Comparison of ENCODE assay signal across 8 cellular contexts in genomic region chr4:105145059-105145912, GRCh38. TPM values are rescaled to one million over a fixed set of nuclear protein-coding genes. Genes with fewer than 3 reads are reported as not detected.
DNase-seq lines count a peak whose midpoint lies in the region; ATAC-seq and TF ChIP-seq lines count a peak whose summit lies in the region.

No MANE protein-coding gene starts in this region.

- peak overlapping the region; percentile 93 for H3K27ac Mint-ChIP-seq in Calu3 (ENCODE audit: unreplicated experiment)

- H3K9ac ChIP-seq in SK-N-MC (ENCODE audit: insufficient read length) (no peak overlapping the region), trophoblast cell (ENCODE audit: low read length) (no peak overlapping the region)

- H3K4me1 Mint-ChIP-seq in Calu3 (ENCODE audit: low read depth, unreplicated experiment): peaks cover 11% of the 10 kb centered on the region

- H3K4ac ChIP-seq in trophoblast cell (ENCODE audit: low read depth, low read length): no peak overlapping the region

- 33 to 35% methylated on average over 21 of the region's 21 CpGs for WGBS in esophagus squamous epithelium, 2 donors
- no CpG with 5 or more reads among the region's 21 CpGs for WGBS in trophoblast cell (ENCODE audit: extremely low coverage, insufficient coverage, insufficient read length)

- no peak overlapping the region for H2BK12ac ChIP-seq in trophoblast cell (ENCODE audit: low read length)

- H4K91ac ChIP-seq in trophoblast cell (ENCODE audit: low read depth, low read length): no peak overlapping the region

- BruUV-seq in Calu3 (replicated peaks; lab: Mats Ljungman, UMichigan): TSS peak; percentile 33

- peaks cover 14% of the 10 kb centered on the region for H3K79me1 ChIP-seq in trophoblast cell (ENCODE audit: low read length)

- ATAC-seq in omental fat pad (ENCODE audit: low FRiP score): no peak
- no peak for ATAC-seq in GM19023 (IDR thresholded peaks at IDR 0.05; ENCODE audit: unreplicated experiment)

- H3K27ac ChIP-seq in SK-N-MC (0 out of 2 replicates have a peak overlapping the region, but pooled peaks have one; percentile 17), esophagus squamous epithelium (peak overlapping the region; percentile 87 to 92 (median 90)), trophoblast cell (ENCODE audit: low read depth, low read length) (no peak overlapping the region)

- TF ChIP-seq POLR2A in esophagus squamous epithelium (IDR thresholded peaks at IDR 0.05): peak in 1 of 4 donors; percentile 36

- no peak for TF ChIP-seq CTCF in Calu3 (IDR thresholded peaks at IDR 0.05; ENCODE audit: unreplicated experiment)
- no peak for TF ChIP-seq CTCF in esophagus squamous epithelium (IDR thresholded peaks at IDR 0.05)
- no peak for TF ChIP-seq CTCF in omental fat pad (IDR thresholded peaks at IDR 0.05)

- peak overlapping the region; percentile 98 for H4K8ac ChIP-seq in trophoblast cell (ENCODE audit: low read depth, low read length)

- no peak overlapping the region for H2BK120ac ChIP-seq in trophoblast cell (ENCODE audit: insufficient read depth, low read length, poor library complexity)

- H3K4me2 ChIP-seq in trophoblast cell (ENCODE audit: low read length): peak overlapping the region; percentile 96

- H3K4me1 ChIP-seq in esophagus squamous epithelium (peaks cover 0 to 36% (median 12%) of the 10 kb centered on the region in 3 donors), trophoblast cell (ENCODE audit: control insufficient read depth in 1 of 2, insufficient read depth in 2 of 2, low read length in 2 of 2) (peaks cover 0 to 2% of the 10 kb centered on the region in 2 experiments)

- H3K14ac ChIP-seq in trophoblast cell (ENCODE audit: low read length): no peak overlapping the region

- CTCF ChIA-PET in Calu3 (lab: Charles Lee): no interaction called here

- H3K36me3 ChIP-seq in H7 (replicated peaks; ENCODE audit: control insufficient read depth, insufficient read depth, low read length) (no peaks in the 10 kb centered on the region), SK-N-MC (ENCODE audit: insufficient read depth, low read length) (peaks cover 1% of the 10 kb centered on the region; the same call in 1 of the 2 replicates), esophagus squamous epithelium (no peaks in the 10 kb centered on the region), trophoblast cell (ENCODE audit: control insufficient read depth in 1 of 2, insufficient read depth in 2 of 2, low read length in 2 of 2) (no peaks in the 10 kb centered on the region)

- H3K4me3 Mint-ChIP-seq in Calu3 (ENCODE audit: low read depth, unreplicated experiment): peak overlapping the region; percentile 99

- H4K12ac ChIP-seq in trophoblast cell (ENCODE audit: low read depth, low read length): no peak overlapping the region

- no peak overlapping the region for H2AK5ac ChIP-seq in trophoblast cell (ENCODE audit: low read length)

- no peak overlapping the region for H3K18ac ChIP-seq in trophoblast cell (ENCODE audit: low read length)

- peak overlapping the region; percentile 99 for H2AFZ ChIP-seq in trophoblast cell (ENCODE audit: insufficient read depth, low read length, poor library complexity)

- H3K36me3 Mint-ChIP-seq in Calu3 (ENCODE audit: insufficient read depth, unreplicated experiment): peaks cover 32% of the 10 kb centered on the region

- intact Hi-C loops in Calu3 (cut with micrococcal nuclease; ENCODE audit: unreplicated experiment): loop anchor here (5.0 kb wide), 2 partner anchors 213 to 327 kb away; partner anchors contain the start of gene PPA2
- intact Hi-C loops in esophagus squamous epithelium (cut with DNase I): no loop called here

- DNase-seq in Calu3 (no peak), H7 (no peak), SK-N-MC (ENCODE audit: low read depth, low spot score) (no peak), esophagus squamous epithelium (lab: John Stamatoyannopoulos, UW) (no peak), trophoblast cell (peak in 1 of 2 donors; percentile 64), omental fat pad (ENCODE audit: low spot score) (no peak), middle frontal gyrus (ENCODE audit: extremely low spot score, low spot score) (no peak)

- H3K9me3 Mint-ChIP-seq in Calu3 (ENCODE audit: low read depth, unreplicated experiment): no peaks in the 10 kb centered on the region

- H3K4me3 ChIP-seq in H7 (ENCODE audit: insufficient read depth, low read depth, low read length) (peak overlapping the region; percentile 76; the same call in 1 of the 2 replicates), SK-N-MC (no peak overlapping the region), esophagus squamous epithelium (peak overlapping the region; percentile 75 to 93 (median 90)), trophoblast cell (ENCODE audit: low read depth, low read length) (peak overlapping the region; percentile 83)

- H3K79me2 ChIP-seq in trophoblast cell (ENCODE audit: control insufficient read depth, insufficient read depth, low read length, poor library complexity): peaks cover 9% of the 10 kb centered on the region

- no peak overlapping the region for H3K23ac ChIP-seq in trophoblast cell (ENCODE audit: low read length)

- no peaks in the 10 kb centered on the region for H3K9me3 ChIP-seq in SK-N-MC (ENCODE audit: low read depth, low read length)
- H3K9me3 ChIP-seq in esophagus squamous epithelium: no peaks in the 10 kb centered on the region
- H3K9me3 ChIP-seq in trophoblast cell (ENCODE audit: insufficient read depth, low read depth, low read length): no peaks in the 10 kb centered on the region

- no peaks in the 10 kb centered on the region for H3K27me3 Mint-ChIP-seq in Calu3 (ENCODE audit: unreplicated experiment)

- H3K27me3 ChIP-seq in H7 (ENCODE audit: control insufficient read depth, insufficient read depth, low read length) (peaks cover 83% of the 10 kb centered on the region), esophagus squamous epithelium (no peaks in the 10 kb centered on the region), trophoblast cell (ENCODE audit: insufficient read depth, low read length) (peaks cover 3% of the 10 kb centered on the region)

- H2BK5ac ChIP-seq in trophoblast cell (ENCODE audit: low read depth, low read length, poor library complexity): peak overlapping the region; percentile 79

RNA-seq across cellular contexts. Expression of gene TET2, which starts 1.4 kb away (rescaled TPM):
- total RNA-seq in Calu3 (2022): 19.2 and 20.4 TPM in 2 replicates
- 0.59 and 0.74 TPM in 2 replicates for total RNA-seq in H7 (2014; rRNA removed; shearing (Covaris generic))
- total RNA-seq in esophagus squamous epithelium: 10 to 100 TPM; 19.1 to 36.8 (median 30.4) TPM
- 22.8 TPM in 2 replicates for polyA plus RNA-seq in trophoblast cell (2013)
- 10 to 100 TPM; 17.7 to 36.7 (median 22.1) TPM for total RNA-seq in omental fat pad

Comparison
In these comparisons a context has a peak if more than half of its experiments do, and no peak if none do; other contexts are left out.
1. RNA of gene TET2, which starts 1.4 kb away (total RNA-seq): 19.1 to 36.8 TPM in esophagus squamous epithelium, 17.7 to 36.7 TPM in omental fat pad and 19.2 to 20.4 TPM in Calu3; 0.59 to 0.74 TPM in H7; every median in the first group is over 10 times any median in the second.